In genomic region chr20:50153500-50154377, GRCh38 we compare ENCODE assay signal across 8 cellular contexts. TPM values are rescaled to one million over a fixed set of nuclear protein-coding genes. Genes with fewer than 3 reads are reported as not detected.
A peak's percentile ranks its signal among the peaks of the same experiment; 100 is the strongest.
DNase-seq lines count a peak whose midpoint lies in the region; ATAC-seq lines count a peak whose summit lies in the region.

TSS of gene PEDS1 (minus strand) at chr20:50153723. CDS start at chr20:50153637, 86 bp downstream.

- peak within 1 kb of the TSS; percentile 88 for H3K4me2 ChIP-seq in mesenchymal stem cell (ENCODE audit: low read length, poor library complexity, severe bottlenecking)

- no peaks in the 10 kb centered on the region for H3K9me3 ChIP-seq in CD4-positive, CD25-positive, alpha-beta regulatory T cell (ENCODE audit: control insufficient read depth in 2 of 2, low read length in 2 of 2)
- no peaks in the 10 kb centered on the region for H3K9me3 ChIP-seq in effector memory CD4-positive, alpha-beta T cell (ENCODE audit: control insufficient read depth, low read length)
- no peaks in the 10 kb centered on the region for H3K9me3 ChIP-seq in mesenchymal stem cell (ENCODE audit: control insufficient read depth, low read length)

- H2AK5ac ChIP-seq in mesenchymal stem cell (ENCODE audit: low read length, severe bottlenecking): no peak within 1 kb of the TSS

- H3K9me3 Mint-ChIP-seq in CD4-positive, CD25-positive, alpha-beta regulatory T cell: no peaks in the 10 kb centered on the region

- peak within 1 kb of the TSS; percentile 85 to 96 for H3K18ac ChIP-seq in mesenchymal stem cell (ENCODE audit: low read depth in 1 of 2, low read length in 2 of 2)

- H3K4me1 Mint-ChIP-seq in CD4-positive, CD25-positive, alpha-beta regulatory T cell: peaks cover 4 to 47% (median 38%) of the 10 kb centered on the region in 4 donors

- H2BK12ac ChIP-seq in mesenchymal stem cell (ENCODE audit: low read length in 2 of 2): peak within 1 kb of the TSS in 1 of 2 experiments; percentile 91

- H3K27me3 Mint-ChIP-seq in CD4-positive, CD25-positive, alpha-beta regulatory T cell: no peaks in the 10 kb centered on the region

- POLR2A ChIA-PET in activated CD8-positive, alpha-beta memory T cell treated with anti-CD3 and anti-CD28 coated beads for 36 hours (lab: Charles Lee): interaction anchor here (0.6 to 2.7 kb wide), 5 partner anchors 12 to 577 kb away, joined by 3 to 11 read pairs (median 4); no protein-coding TSS in a partner anchor

- peaks cover 8% of the 10 kb centered on the region for H3K36me3 Mint-ChIP-seq in CD4-positive, CD25-positive, alpha-beta regulatory T cell

- CTCF ChIA-PET in activated CD8-positive, alpha-beta memory T cell treated with anti-CD3 and anti-CD28 coated beads for 36 hours (lab: Charles Lee): interaction anchor here (0.8 to 2.2 kb wide), 12 partner anchors 10 to 82 kb away, joined by 3 to 7 read pairs (median 4); partner anchors contain the start of gene UBE2V1

- peak within 1 kb of the TSS; percentile 84 for H4K91ac ChIP-seq in mesenchymal stem cell (ENCODE audit: low read length)

- peak within 1 kb of the TSS; percentile 88 for H2BK5ac ChIP-seq in mesenchymal stem cell (ENCODE audit: low read depth, low read length, poor library complexity, severe bottlenecking)

- peak within 1 kb of the TSS; percentile 50 for H2BK120ac ChIP-seq in mesenchymal stem cell (ENCODE audit: low read depth, low read length)

- no peaks in the 10 kb centered on the region for H3K27me3 ChIP-seq in CD4-positive, CD25-positive, alpha-beta regulatory T cell (ENCODE audit: control insufficient read depth, insufficient read depth, low read length)
- H3K27me3 ChIP-seq in effector memory CD4-positive, alpha-beta T cell (replicated peaks; ENCODE audit: control insufficient read depth, insufficient read depth, low read length, poor library complexity, severe bottlenecking): no peaks in the 10 kb centered on the region
- H3K27me3 ChIP-seq in mesenchymal stem cell (ENCODE audit: control insufficient read depth in 1 of 2, insufficient read depth in 1 of 2, low read length in 2 of 2): no peaks in the 10 kb centered on the region

- H3K27ac ChIP-seq in CD4-positive, CD25-positive, alpha-beta regulatory T cell (ENCODE audit: insufficient read depth, low read length, poor library complexity, severe bottlenecking): peak within 1 kb of the TSS; percentile 74
- H3K27ac ChIP-seq in effector memory CD4-positive, alpha-beta T cell (ENCODE audit: insufficient read depth, low read length, poor library complexity, severe bottlenecking): peak within 1 kb of the TSS; percentile 78
- H3K27ac ChIP-seq in mesenchymal stem cell (ENCODE audit: low read length, poor library complexity, severe bottlenecking): peak within 1 kb of the TSS; percentile 21

- peak within 1 kb of the TSS in 1 of 2 experiments; percentile 99 for H3K14ac ChIP-seq in mesenchymal stem cell (ENCODE audit: low read length in 2 of 2)

- peak within 1 kb of the TSS; percentile 85 to 99 for H3K4ac ChIP-seq in mesenchymal stem cell (ENCODE audit: low read depth in 1 of 2, low read length in 2 of 2)

- H3K79me1 ChIP-seq in mesenchymal stem cell (replicated peaks; ENCODE audit: low read length, poor library complexity, severe bottlenecking): no peaks in the 10 kb centered on the region

- H2BK15ac ChIP-seq in mesenchymal stem cell (ENCODE audit: low read depth, poor library complexity, severe bottlenecking): peak within 1 kb of the TSS; percentile 54

- peak within 1 kb of the TSS; percentile 92 for H3K9ac ChIP-seq in mesenchymal stem cell (ENCODE audit: low read length)

- peak within 1 kb of the TSS; percentile 93 to 97 (median 95) for H3K27ac Mint-ChIP-seq in CD4-positive, CD25-positive, alpha-beta regulatory T cell

- peak within 1 kb of the TSS; percentile 89 to 96 (median 94) for H3K4me3 Mint-ChIP-seq in CD4-positive, CD25-positive, alpha-beta regulatory T cell

- peaks cover 7% of the 10 kb centered on the region for H3K36me3 ChIP-seq in CD4-positive, CD25-positive, alpha-beta regulatory T cell (ENCODE audit: control insufficient read depth, insufficient read depth, low read length)
- no peaks in the 10 kb centered on the region for H3K36me3 ChIP-seq in effector memory CD4-positive, alpha-beta T cell (ENCODE audit: control insufficient read depth, insufficient read depth, low read length)
- H3K36me3 ChIP-seq in mesenchymal stem cell (ENCODE audit: control insufficient read depth in 1 of 2, insufficient read depth in 2 of 2, low read depth in 1 of 2, low read length in 2 of 2): peaks cover 17 to 22% of the 10 kb centered on the region in 2 experiments

- H4K8ac ChIP-seq in mesenchymal stem cell (ENCODE audit: low read length): peak within 1 kb of the TSS; percentile 94

- 5% methylated on average over 95 of the region's 99 CpGs for WGBS in mesenchymal stem cell

- H2AFZ ChIP-seq in mesenchymal stem cell (ENCODE audit: low read depth, low read length): peak within 1 kb of the TSS; percentile 91

- H3K23ac ChIP-seq in mesenchymal stem cell (ENCODE audit: low read length in 2 of 2): peak within 1 kb of the TSS in 1 of 2 experiments; percentile 85

- peaks cover 50% of the 10 kb centered on the region for H3K4me1 ChIP-seq in CD4-positive, CD25-positive, alpha-beta regulatory T cell (ENCODE audit: control insufficient read depth, insufficient read depth, low read length, poor library complexity, severe bottlenecking)
- H3K4me1 ChIP-seq in effector memory CD4-positive, alpha-beta T cell (ENCODE audit: control insufficient read depth, insufficient read depth, low read length, poor library complexity, severe bottlenecking): peaks cover 28% of the 10 kb centered on the region
- H3K4me1 ChIP-seq in mesenchymal stem cell (ENCODE audit: control insufficient read depth, insufficient read depth, low read depth, low read length): peaks cover 31% of the 10 kb centered on the region

- H3K4me3 ChIP-seq in CD4-positive, CD25-positive, alpha-beta regulatory T cell (ENCODE audit: low read depth, low read length): peak within 1 kb of the TSS; percentile 75
- H3K4me3 ChIP-seq in effector memory CD4-positive, alpha-beta T cell (ENCODE audit: insufficient read depth, low read depth, low read length, poor library complexity, severe bottlenecking): peak within 1 kb of the TSS; percentile 85
- peak within 1 kb of the TSS; percentile 92 to 95 for H3K4me3 ChIP-seq in mesenchymal stem cell (ENCODE audit: insufficient read depth in 1 of 2, low read depth in 1 of 2, low read length in 2 of 2)

- peak; percentile 98 for ATAC-seq in CD4-positive, CD25-positive, alpha-beta regulatory T cell (ENCODE audit: low read depth in 2 of 2)
- ATAC-seq in GM19438 (IDR thresholded peaks at IDR 0.05; ENCODE audit: low read depth, unreplicated experiment): peak; percentile 78

- DNase-seq in CD4-positive, CD25-positive, alpha-beta regulatory T cell: peak; percentile 80 to 91 (median 81)
- DNase-seq in HK-2 (ENCODE audit: unreplicated experiment) (peak; percentile 93), NOMO-1 (lab: John Stamatoyannopoulos, UW; ENCODE audit: unreplicated experiment in 2 of 2) (peak; percentile 77 to 94), mesenchymal stem cell (peak; percentile 92)
- DNase-seq in effector memory CD4-positive, alpha-beta T cell: peak; percentile 69 to 78 (median 72)
- peak; percentile 74 for DNase-seq in stimulated activated CD8-positive, alpha-beta memory T cell treated with anti-CD3 and anti-CD28 coated beads, Interleukin-12 subunit alpha, Interleukin-12 subunit beta, amount 100 ng/mL, for 4 hours (ENCODE audit: low read depth)

RNA-seq across cellular contexts. Expression of gene PEDS1, which starts in this region (rescaled TPM):
- 26.4 TPM for total RNA-seq in CD4-positive, CD25-positive, alpha-beta regulatory T cell
- 10 to 100 TPM; 16.8 to 18.3 (median 17.8) TPM for polyA plus RNA-seq in CD4-positive, CD25-positive, alpha-beta regulatory T cell
- 10 to 100 TPM; 20.5 to 20.9 TPM for total RNA-seq in activated CD8-positive, alpha-beta memory T cell treated with anti-CD3 and anti-CD28 coated beads for 36 hours
- 59.1 TPM for polyA plus RNA-seq in mesenchymal stem cell (2013, experiment 1 of 2)
- 58.4 TPM for polyA plus RNA-seq in mesenchymal stem cell (2013, experiment 2 of 2)

Comparison
In these comparisons a context has a peak if more than half of its experiments do, and no peak if none do; other contexts are left out.
1. Peak in every context shown above with its lines: DNase-seq, ATAC-seq, H3K4me3 ChIP-seq and H3K27ac ChIP-seq.
2. H3K27ac ChIP-seq: peak in every context shown above with its lines; median percentile 78 in effector memory CD4-positive, alpha-beta T cell; 74 in CD4-positive, CD25-positive, alpha-beta regulatory T cell; 21 in mesenchymal stem cell.